ENCODE assay signal across 5 cellular contexts in the genomic region with DNA sequence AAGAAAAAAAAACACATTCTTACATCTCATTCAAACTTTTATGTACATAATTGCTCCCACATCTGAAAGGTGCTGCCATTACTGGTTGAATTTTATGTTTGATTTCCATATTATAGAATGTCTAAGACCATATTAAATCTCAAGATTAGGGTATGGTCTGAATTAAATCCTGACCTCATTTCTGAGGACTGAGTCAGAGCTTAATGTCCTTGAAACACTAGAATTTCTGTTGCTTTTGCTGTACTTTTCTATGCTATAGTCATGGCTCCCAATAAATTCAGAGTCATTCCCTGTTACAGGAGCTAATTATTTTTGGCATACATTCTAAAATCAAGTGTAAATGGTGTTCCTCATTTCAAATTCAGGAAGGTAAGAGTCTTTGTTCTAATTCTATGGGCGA.
"Had no signal": no experiment of that assay in that cellular context is flagged by ENCODE, and none has a peak within 500 bp of the region (broad histone marks: within the 10 kb centered on the region; RNA-seq: fewer than 3 reads in every experiment).

No MANE protein-coding gene starts in this region.

- ATAC-seq: GM23338, HCT116, HepG2 had no signal

- DNase-seq: H9, HFFc6 had no signal

- H3K4me3 ChIP-seq: GM23338 had no signal
